2 cellular contexts compared by ENCODE assay signal in the genomic region with DNA sequence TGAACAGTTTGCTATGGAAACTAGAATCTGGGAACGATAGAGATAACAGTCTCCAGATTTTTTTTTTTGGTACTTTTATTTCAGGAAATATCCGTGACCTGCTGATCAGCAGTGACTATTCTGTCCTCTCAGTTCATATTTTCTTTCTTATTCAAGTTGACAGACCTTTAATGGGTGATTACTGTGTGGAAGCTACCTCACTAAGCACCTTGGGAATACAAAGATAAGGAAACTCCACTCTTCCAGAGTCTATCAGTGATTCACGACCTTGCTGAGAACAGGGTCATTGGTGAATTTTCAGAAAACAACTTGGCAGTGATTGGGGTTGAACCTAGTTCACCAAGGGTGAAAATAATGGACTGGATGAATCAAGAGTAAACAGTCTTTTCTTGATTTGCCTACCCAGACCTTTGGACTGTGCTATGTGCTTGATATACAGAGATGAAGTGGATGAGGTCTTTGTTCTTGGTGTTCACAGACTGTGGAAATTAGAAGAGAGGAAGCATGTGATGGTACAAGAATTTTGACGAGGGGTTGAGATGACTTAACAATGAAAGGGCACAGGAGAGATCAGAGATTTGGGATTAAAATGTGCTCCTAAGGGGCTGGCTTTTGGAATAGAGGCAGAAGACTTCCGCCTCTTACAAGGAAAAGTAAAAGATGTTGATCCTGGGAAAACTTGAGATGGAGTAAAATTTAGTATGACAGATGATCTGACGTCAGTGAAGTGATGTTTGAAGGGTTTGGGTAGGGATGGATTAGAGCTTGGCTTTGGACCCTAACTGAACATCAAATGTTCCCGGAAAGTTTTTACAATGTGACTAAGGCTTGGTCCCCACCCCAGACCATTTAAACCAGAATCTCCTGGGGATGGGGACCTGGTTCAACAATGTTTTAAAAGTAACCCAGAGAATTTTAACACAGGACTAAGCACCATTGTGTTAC.
TF ChIP-seq lines count a peak whose summit lies in the region.

No MANE protein-coding gene starts in this region.

TF ChIP-seq in SK-N-SH, 30 proteins besides CTCF, POLR2A, EP300 and RAD21:
- TF ChIP-seq FOXJ3 (CRISPR knock-in tag; IDR thresholded peaks at IDR 0.05) = no peak
- TF ChIP-seq RXRA (IDR thresholded peaks at IDR 0.05; ENCODE audit: borderline replicate concordance, low read depth) = no peak
- no peak for TF ChIP-seq JUND (IDR thresholded peaks at IDR 0.05)
- TF ChIP-seq REST (IDR thresholded peaks at IDR 0.05; ENCODE audit: low read depth, low read length) = no peak
- no peak for TF ChIP-seq POLR2AphosphoS5 (IDR thresholded peaks at IDR 0.05; ENCODE audit: low read depth, low read length)
- no peak for TF ChIP-seq MXI1 (IDR thresholded peaks at IDR 0.05; ENCODE audit: low read depth, low read length)
- no peak for TF ChIP-seq IRF3 (IDR thresholded peaks at IDR 0.05; ENCODE audit: low read depth, low read length)
- TF ChIP-seq SIN3A (IDR thresholded peaks at IDR 0.05; ENCODE audit: borderline replicate concordance, low read depth, low read length) = no peak
- TF ChIP-seq ZBTB33 (IDR thresholded peaks at IDR 0.05; ENCODE audit: borderline replicate concordance, low read depth) = no peak
- no peak for TF ChIP-seq NFIC (IDR thresholded peaks at IDR 0.05; ENCODE audit: borderline replicate concordance)
- TF ChIP-seq EZH2phosphoT487 (IDR thresholded peaks at IDR 0.05; ENCODE audit: borderline replicate concordance, low read depth) = no peak
- TF ChIP-seq TCF12 (IDR thresholded peaks at IDR 0.05) = no peak
- no peak for TF ChIP-seq MEF2A (IDR thresholded peaks at IDR 0.05; ENCODE audit: borderline replicate concordance, low read depth)
- TF ChIP-seq FOXM1 (IDR thresholded peaks at IDR 0.05; ENCODE audit: low read depth) = no peak
- no peak for TF ChIP-seq MAX (IDR thresholded peaks at IDR 0.05; ENCODE audit: low read depth)
- no peak for TF ChIP-seq USF1 (IDR thresholded peaks at IDR 0.05; ENCODE audit: borderline replicate concordance, low read depth)

TF ChIP-seq in SK-N-SH treated with all-trans-retinoic acid at 6 μM for 48 hours, 23 proteins besides CTCF, POLR2A, EP300 and RAD21:
- TF ChIP-seq PPARA (CRISPR knock-in tag; IDR thresholded peaks at IDR 0.05; ENCODE audit: borderline replicate concordance) (no peak), TCF4 (CRISPR knock-in tag; IDR thresholded peaks at IDR 0.05; ENCODE audit: borderline replicate concordance) (no peak), SNAI2 (CRISPR knock-in tag; IDR thresholded peaks at IDR 0.05) (no peak), ZNF70 (CRISPR knock-in tag; IDR thresholded peaks at IDR 0.05) (no peak), ISL1 (CRISPR knock-in tag; IDR thresholded peaks at IDR 0.05) (no peak), ZFP30 (CRISPR knock-in tag; IDR thresholded peaks at IDR 0.05) (no peak), BACH2 (CRISPR knock-in tag; IDR thresholded peaks at IDR 0.05; ENCODE audit: borderline replicate concordance) (no peak), ZFP3 (CRISPR knock-in tag; IDR thresholded peaks at IDR 0.05) (no peak), OSR1 (CRISPR knock-in tag; IDR thresholded peaks at IDR 0.05) (no peak), ESRRG (CRISPR knock-in tag; IDR thresholded peaks at IDR 0.05) (no peak), PATZ1 (CRISPR knock-in tag; IDR thresholded peaks at IDR 0.05; ENCODE audit: borderline replicate concordance) (no peak), POU6F1 (CRISPR knock-in tag; IDR thresholded peaks at IDR 0.05; ENCODE audit: borderline replicate concordance, low read depth) (no peak), TOX (CRISPR knock-in tag; IDR thresholded peaks at IDR 0.05; ENCODE audit: borderline replicate concordance) (no peak), GLIS3 (CRISPR knock-in tag; IDR thresholded peaks at IDR 0.05) (no peak)
